Comparison of ENCODE assay signal across 9 cellular contexts in genomic region chr6:130033999-130034814, GRCh38. TPM values are rescaled to one million over a fixed set of nuclear protein-coding genes. Genes with fewer than 3 reads are reported as not detected.
DNase-seq lines count a peak whose midpoint lies in the region; ATAC-seq and TF ChIP-seq lines count a peak whose summit lies in the region.
"Had no signal": no experiment of that assay in that cellular context is flagged by ENCODE, and none has a peak within 500 bp of the region (broad histone marks: within the 10 kb centered on the region; RNA-seq: fewer than 3 reads in every experiment).

No MANE protein-coding gene starts in this region.

- 76% methylated on average over 9 of the region's 9 CpGs for WGBS in right cardiac atrium
- 74% methylated on average over 9 of the region's 9 CpGs for WGBS in urinary bladder

- H3K4me3 ChIP-seq in right cardiac atrium (ENCODE audit: low read length) (no peak overlapping the region), foreskin fibroblast (ENCODE audit: low read depth in 1 of 2, low read length in 2 of 2) (no peak overlapping the region), urinary bladder (ENCODE audit: low read depth, low read length) (no peak overlapping the region), lower lobe of right lung (no peak overlapping the region)
- H3K4me3 ChIP-seq: tibial artery had no signal

- peaks cover 63% of the 10 kb centered on the region for H3K4me1 Mint-ChIP-seq in activated CD8-positive, alpha-beta T cell treated with anti-CD3 and anti-CD28 coated beads, Interleukin-2, amount 10 ng/mL, durations not matched to agents 7 days and 5 days (ENCODE audit: low read depth)

- no peak for TF ChIP-seq CTCF in foreskin fibroblast (IDR thresholded peaks at IDR 0.05; ENCODE audit: low read depth, low read length)
- no peak for TF ChIP-seq CTCF in lower lobe of right lung (IDR thresholded peaks at IDR 0.05)

- no peaks in the 10 kb centered on the region for H3K9me3 ChIP-seq in right cardiac atrium (ENCODE audit: control insufficient read depth, low read length)
- H3K9me3 ChIP-seq in lower lobe of right lung = no peaks in the 10 kb centered on the region
- H3K9me3 ChIP-seq: tibial artery had no signal

- H3K27ac ChIP-seq in right cardiac atrium (ENCODE audit: low read length) = no peak overlapping the region
- peak overlapping the region; percentile 38 for H3K27ac ChIP-seq in urinary bladder (ENCODE audit: low read depth)
- H3K27ac ChIP-seq in lower lobe of right lung = no peak overlapping the region
- H3K27ac ChIP-seq: tibial artery had no signal

- no peaks in the 10 kb centered on the region for H3K9me3 Mint-ChIP-seq in activated CD8-positive, alpha-beta T cell treated with anti-CD3 and anti-CD28 coated beads, Interleukin-2, amount 10 ng/mL, durations not matched to agents 7 days and 5 days (ENCODE audit: insufficient read depth)

- no peaks in the 10 kb centered on the region for H3K4me1 ChIP-seq in right cardiac atrium (ENCODE audit: control insufficient read depth, insufficient read depth, low read length)
- H3K4me1 ChIP-seq in urinary bladder (ENCODE audit: insufficient read depth) = no peaks in the 10 kb centered on the region
- H3K4me1 ChIP-seq in lower lobe of right lung = no peaks in the 10 kb centered on the region
- H3K4me1 ChIP-seq: tibial artery had no signal

- ATAC-seq in right cardiac atrium (no peak), GM21390 (IDR thresholded peaks at IDR 0.05; ENCODE audit: unreplicated experiment) (no peak), lower lobe of right lung (no peak)
- peak; percentile 55 for ATAC-seq in activated CD8-positive, alpha-beta T cell treated with anti-CD3 and anti-CD28 coated beads, Interleukin-2, amount 10 ng/mL, durations not matched to agents 7 days and 5 days

- no peaks in the 10 kb centered on the region for H3K27me3 ChIP-seq in right cardiac atrium (ENCODE audit: control insufficient read depth, insufficient read depth)
- H3K27me3 ChIP-seq in lower lobe of right lung (ENCODE audit: low read depth) = no peaks in the 10 kb centered on the region
- H3K27me3 ChIP-seq: tibial artery had no signal

- CTCF ChIA-PET in activated CD8-positive, alpha-beta T cell treated with anti-CD3 and anti-CD28 coated beads, Interleukin-2, amount 10 ng/mL, durations not matched to agents 7 days and 5 days (lab: Charles Lee) = interaction anchor here (0.6 to 3.6 kb wide), 6 partner anchors 7 to 248 kb away, joined by 3 to 19 read pairs (median 4); partner anchors contain the start of gene SAMD3

- no peaks in the 10 kb centered on the region for H3K36me3 ChIP-seq in urinary bladder (ENCODE audit: insufficient read depth)
- H3K36me3 ChIP-seq in lower lobe of right lung = no peaks in the 10 kb centered on the region
- H3K36me3 ChIP-seq: tibial artery had no signal

- peak overlapping the region; percentile 5 for H3K4me3 Mint-ChIP-seq in activated CD8-positive, alpha-beta T cell treated with anti-CD3 and anti-CD28 coated beads, Interleukin-2, amount 10 ng/mL, durations not matched to agents 7 days and 5 days

- DNase-seq in right cardiac atrium = peak in 2 of 3 donors; percentile 17 to 64
- DNase-seq in cardiac septum (ENCODE audit: low spot score) = no peak
- DNase-seq in activated CD8-positive, alpha-beta T cell treated with anti-CD3 and anti-CD28 coated beads, Interleukin-2, amount 10 ng/mL, durations not matched to agents 7 days and 5 days = no peak
- DNase-seq in foreskin fibroblast = peak; percentile 82 to 88
- no peak for DNase-seq in COLO829 (ENCODE audit: low spot score)
- DNase-seq in lower lobe of right lung = no peak
- DNase-seq: tibial artery had no signal

- intact Hi-C loops in right cardiac atrium (cut with DNase I) (no loop called here), cardiac septum (cut with DNase I) (no loop called here), lower lobe of right lung (cut with DNase I) (no loop called here)

- peak overlapping the region; percentile 69 for H3K27ac Mint-ChIP-seq in activated CD8-positive, alpha-beta T cell treated with anti-CD3 and anti-CD28 coated beads, Interleukin-2, amount 10 ng/mL, durations not matched to agents 7 days and 5 days

- H3K36me3 Mint-ChIP-seq in activated CD8-positive, alpha-beta T cell treated with anti-CD3 and anti-CD28 coated beads, Interleukin-2, amount 10 ng/mL, durations not matched to agents 7 days and 5 days (ENCODE audit: low read depth) = peaks cover 49% of the 10 kb centered on the region

- POLR2A ChIA-PET in activated CD8-positive, alpha-beta T cell treated with anti-CD3 and anti-CD28 coated beads, Interleukin-2, amount 10 ng/mL, durations not matched to agents 7 days and 5 days (lab: Charles Lee) = interaction anchor here (0.6 to 0.7 kb wide), 2 partner anchors 13 to 97 kb away, joined by 3 to 4 read pairs; no protein-coding TSS in a partner anchor

- no peaks in the 10 kb centered on the region for H3K27me3 Mint-ChIP-seq in activated CD8-positive, alpha-beta T cell treated with anti-CD3 and anti-CD28 coated beads, Interleukin-2, amount 10 ng/mL, durations not matched to agents 7 days and 5 days (ENCODE audit: low read depth)

RNA-seq across cellular contexts. Expression of gene L3MBTL3, which starts 15.8 kb away (rescaled TPM):
- total RNA-seq in right cardiac atrium = 1 to 10 TPM; 3.4 to 4.1 (median 3.7) TPM
- 1.4 TPM for polyA plus RNA-seq in right cardiac atrium
- 2.8 TPM for total RNA-seq in cardiac septum
- 10 to 100 TPM; 31.7 to 34.0 TPM for total RNA-seq in activated CD8-positive, alpha-beta T cell treated with anti-CD3 and anti-CD28 coated beads, Interleukin-2, amount 10 ng/mL, durations not matched to agents 7 days and 5 days
- total RNA-seq in urinary bladder = 15.1 TPM
- 5.9 TPM for polyA plus RNA-seq in urinary bladder
- total RNA-seq in lower lobe of right lung = 11.8 TPM

Comparison
In these comparisons a context has a peak if more than half of its experiments do, and no peak if none do; other contexts are left out.
1. DNase-seq: peak in right cardiac atrium (2 of 3) and foreskin fibroblast (2 of 2); none in cardiac septum (single experiment), activated CD8-positive, alpha-beta T cell treated with anti-CD3 and anti-CD28 coated beads, Interleukin-2, amount 10 ng/mL, durations not matched to agents 7 days and 5 days (single experiment), COLO829 (single experiment) and lower lobe of right lung (single experiment).